Comparison of ENCODE assay signal across 8 cellular contexts in genomic region chr21:31354604-31355443, GRCh38. TPM values are rescaled to one million over a fixed set of nuclear protein-coding genes. Genes with fewer than 3 reads are reported as not detected.
A peak's percentile ranks its signal among the peaks of the same experiment; 100 is the strongest.
DNase-seq lines count a peak whose midpoint lies in the region; ATAC-seq and TF ChIP-seq lines count a peak whose summit lies in the region.

No MANE protein-coding gene starts in this region.

- no peak for TF ChIP-seq EP300 in suprapubic skin (IDR thresholded peaks at IDR 0.05)

- no peaks in the 10 kb centered on the region for H3K27me3 Mint-ChIP-seq in glutamatergic neuron (ENCODE audit: unreplicated experiment)

- peak overlapping the region; percentile 82 for H3K27ac ChIP-seq in RWPE1
- H3K27ac ChIP-seq in suprapubic skin, result peak overlapping the region; percentile 78

- no peaks in the 10 kb centered on the region for H3K9me3 ChIP-seq in suprapubic skin

- H3K36me3 ChIP-seq in suprapubic skin, result no peaks in the 10 kb centered on the region

- H3K27me3 ChIP-seq in suprapubic skin, result no peaks in the 10 kb centered on the region

- TF ChIP-seq CTCF in RWPE1 (conservative IDR thresholded peaks at IDR 0.05; ENCODE audit: low read depth) (no peak), suprapubic skin (IDR thresholded peaks at IDR 0.05) (no peak), glutamatergic neuron (IDR thresholded peaks at IDR 0.05; ENCODE audit: partially characterized antibody, unreplicated experiment) (no peak)

- no peak overlapping the region for H3K27ac Mint-ChIP-seq in glutamatergic neuron (ENCODE audit: unreplicated experiment)

- WGBS in suprapubic skin, result 51% methylated on average over 10 of the region's 10 CpGs

- no peak overlapping the region for H3K4me3 ChIP-seq in suprapubic skin

- H3K4me1 ChIP-seq in suprapubic skin, result peaks cover 26% of the 10 kb centered on the region

- ATAC-seq in GM18870 (IDR thresholded peaks at IDR 0.05; ENCODE audit: unreplicated experiment), result peak; percentile 73
- ATAC-seq in GM21390 (IDR thresholded peaks at IDR 0.05; ENCODE audit: unreplicated experiment), result no peak
- no peak for ATAC-seq in HG02973 (IDR thresholded peaks at IDR 0.05; ENCODE audit: unreplicated experiment)

- no peak for TF ChIP-seq POLR2A in suprapubic skin (IDR thresholded peaks at IDR 0.05)

- no peaks in the 10 kb centered on the region for H3K36me3 Mint-ChIP-seq in glutamatergic neuron (ENCODE audit: unreplicated experiment)

- DNase-seq in RWPE1 (ENCODE audit: low spot score), result peak; percentile 89
- DNase-seq in activated naive CD4-positive, alpha-beta T cell treated with anti-CD3 and anti-CD28 coated beads, Interleukin-2, amount 50 U/mL, for 16 hours, result peak; percentile 82
- DNase-seq in mucosa of gallbladder (ENCODE audit: low spot score), result peak; percentile 73
- DNase-seq in suprapubic skin (ENCODE audit: low spot score in 2 of 2), result no peak
- DNase-seq in glutamatergic neuron, result no peak

- POLR2A ChIA-PET in RWPE1 (lab: Yijun Ruan, JAX; ENCODE audit: low non-redundant PET), result interaction anchor here (0.7 kb wide), 1 partner anchor 204 kb away, joined by 9 read pairs; no protein-coding TSS in a partner anchor

- H3K9me3 Mint-ChIP-seq in glutamatergic neuron (ENCODE audit: unreplicated experiment), result peaks cover 2% of the 10 kb centered on the region

- CTCF ChIA-PET in RWPE1 (lab: Yijun Ruan, JAX), result no interaction called here

- H3K4me3 Mint-ChIP-seq in glutamatergic neuron (ENCODE audit: unreplicated experiment), result no peak overlapping the region

- no peaks in the 10 kb centered on the region for H3K4me1 Mint-ChIP-seq in glutamatergic neuron (ENCODE audit: low read depth, unreplicated experiment)

RNA-seq across cellular contexts. Expression of gene TIAM1, which starts 10.8 kb away (rescaled TPM):
- total RNA-seq in mucosa of gallbladder (15.0 TPM), suprapubic skin (100 to 1,000 TPM in 1 of 4 donors, 10 to 100 TPM in 3; 71.9 to 135 (median 87.9) TPM), glutamatergic neuron (ENCODE audit: unreplicated experiment) (23.3 TPM)

Comparison
In these comparisons a context has a peak if more than half of its experiments do, and no peak if none do; other contexts are left out.
1. DNase-seq: peak in RWPE1 (single experiment), activated naive CD4-positive, alpha-beta T cell treated with anti-CD3 and anti-CD28 coated beads, Interleukin-2, amount 50 U/mL, for 16 hours (single experiment) and mucosa of gallbladder (single experiment); none in suprapubic skin (0 of 2) and glutamatergic neuron (single experiment).